ENCODE assay signal across 8 cellular contexts in the genomic region with DNA sequence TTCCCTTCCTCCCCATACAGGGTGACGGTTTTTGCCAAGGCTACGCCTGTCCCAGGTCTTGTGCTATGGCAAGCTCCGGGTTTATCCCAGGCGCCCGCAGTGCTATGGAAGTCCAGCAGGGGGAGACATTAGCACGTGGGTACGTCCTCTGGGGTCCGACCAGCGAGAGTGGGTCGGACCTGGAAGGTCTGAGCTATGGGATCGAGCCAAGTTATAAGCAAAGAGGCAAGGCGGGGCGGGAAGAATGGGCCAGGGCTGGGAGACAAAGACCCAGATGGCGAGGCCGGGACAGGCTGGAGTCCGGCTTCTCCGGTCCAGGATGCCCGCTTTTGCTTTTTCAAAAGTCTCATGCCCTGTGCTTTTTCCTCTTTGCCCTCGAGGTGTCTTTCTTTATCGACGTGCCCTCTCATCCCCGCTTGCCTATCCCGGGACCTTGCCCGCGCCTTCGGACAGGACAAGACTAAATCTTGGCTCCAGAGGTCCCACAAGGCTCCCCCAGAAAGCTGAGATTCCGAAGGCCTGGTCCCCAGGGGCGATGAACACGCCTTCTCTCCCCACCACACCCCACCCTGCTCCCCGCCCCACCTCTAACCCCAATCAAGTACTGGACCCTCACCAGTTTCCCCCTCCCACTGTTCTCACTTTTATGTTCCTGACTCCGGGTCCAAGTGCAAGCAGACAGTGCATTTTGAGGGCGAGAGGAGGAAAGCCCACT. TPM values are rescaled to one million over a fixed set of nuclear protein-coding genes. Genes with fewer than 3 reads are reported as not detected.
DNase-seq lines count a peak whose midpoint lies in the region; ATAC-seq and TF ChIP-seq lines count a peak whose summit lies in the region.

No MANE protein-coding gene starts in this region.

- H3K27ac ChIP-seq in epithelial cell of prostate, result peak overlapping the region; percentile 87

- ATAC-seq in HG03460 (IDR thresholded peaks at IDR 0.05; ENCODE audit: unreplicated experiment), result peak; percentile 38
- no peak for ATAC-seq in GM21723 (IDR thresholded peaks at IDR 0.05; ENCODE audit: unreplicated experiment)

- DNase-seq in NOMO-1 treated with DMSO at 0.1 percent for 48 hours (lab: John Stamatoyannopoulos, UW; ENCODE audit: unreplicated experiment) (peak; percentile 38), activated T-cell treated with anti-CD3 and anti-CD28 coated beads for 1 hour (ENCODE audit: low read depth) (peak; percentile 66), epithelial cell of prostate (ENCODE audit: low read depth, low spot score) (no peak), mucosa of gallbladder (ENCODE audit: low spot score) (peak; percentile 86)
- DNase-seq in stimulated activated CD8-positive, alpha-beta memory T cell treated with anti-CD3 and anti-CD28 coated beads, Interleukin-2, amount 100 ng/mL, for 1 hour (ENCODE audit: low read depth in 2 of 2), result peak; percentile 50 to 58

- TF ChIP-seq CTCF in GM12874 (IDR thresholded peaks at IDR 0.05; ENCODE audit: insufficient read depth, low read depth, low read length), result peak; percentile 69

RNA-seq across cellular contexts. Expression of a gene that starts 0.8 kb away (rescaled TPM):
- 134 TPM for total RNA-seq in mucosa of gallbladder
